Comparison of ENCODE assay signal across 35 cellular contexts in genomic region chr5:168728812-168729211, GRCh38.
DNase-seq lines count a peak whose midpoint lies in the region; ATAC-seq, FAIRE-seq and TF ChIP-seq lines count a peak whose summit lies in the region.
"Had no signal": no experiment of that assay in that cellular context is flagged by ENCODE, and none has a peak within 500 bp of the region (broad histone marks: within the 10 kb centered on the region; RNA-seq: fewer than 3 reads in every experiment).

No MANE protein-coding gene starts in this region.

- intact Hi-C loops in HepG2 (cut with micrococcal nuclease; ENCODE audit: unreplicated experiment): no loop called here
- intact Hi-C loops in right lobe of liver (cut with DNase I): no loop called here
- intact Hi-C loops in K562 (cut with micrococcal nuclease): no loop called here

- no peaks in the 10 kb centered on the region for H3K9me2 ChIP-seq in SK-N-SH

- H3K27ac ChIP-seq in SK-N-SH (ENCODE audit: low read depth in 2 of 2, low read length in 1 of 2): no peak overlapping the region
- H3K27ac ChIP-seq in HepG2 (ENCODE audit: extremely low read length, insufficient read depth, low read length): no peak overlapping the region
- no peak overlapping the region for H3K27ac ChIP-seq in right lobe of liver
- no peak overlapping the region for H3K27ac ChIP-seq in HEK293 (ENCODE audit: extremely low read depth, low read depth, low read length)
- H3K27ac ChIP-seq in K562 (ENCODE audit: extremely low read depth, low read depth, low read length): no peak overlapping the region
- H3K27ac ChIP-seq: 22Rv1; A549; BLaER1; BLaER1 treated with 17β-estradiol and CSF1 and Interleukin-3, amounts not matched to agents 10 nM and 100 nM; C4-2B had no signal

- H3K4me2 ChIP-seq in SK-N-SH: no peak overlapping the region
- no peak overlapping the region for H3K4me2 ChIP-seq in HepG2 (ENCODE audit: low read depth, low read length)
- H3K4me2 ChIP-seq in K562 (ENCODE audit: insufficient read depth, low read length): no peak overlapping the region
- H3K4me2 ChIP-seq: A549; BLaER1; BLaER1 treated with 17β-estradiol and CSF1 and Interleukin-3, amounts not matched to agents 10 nM and 100 nM had no signal

- ATAC-seq in SK-N-SH treated with all-trans-retinoic acid at 6 μM for 48 hours: no peak
- ATAC-seq in HepG2: no peak
- no peak for ATAC-seq in right lobe of liver
- no peak for ATAC-seq in K562
- ATAC-seq in HG03108 (IDR thresholded peaks at IDR 0.05; ENCODE audit: unreplicated experiment): no peak
- ATAC-seq in HG03378 (IDR thresholded peaks at IDR 0.05; ENCODE audit: unreplicated experiment): no peak
- ATAC-seq: A549; CD8-positive, alpha-beta T cell had no signal

- BruUV-seq in HepG2 (replicated peaks; lab: Mats Ljungman, UMichigan) (no TSS peak), K562 (replicated peaks; lab: Mats Ljungman, UMichigan) (no TSS peak)

- H3K27me3 ChIP-seq in SK-N-SH (ENCODE audit: insufficient read depth): no peaks in the 10 kb centered on the region
- no peaks in the 10 kb centered on the region; a peak in 1 of 5 replicates for H3K27me3 ChIP-seq in HepG2 (ENCODE audit: control insufficient read depth in 1 of 2, insufficient read depth in 2 of 2, low read length in 2 of 2)
- H3K27me3 ChIP-seq in right lobe of liver: no peaks in the 10 kb centered on the region
- H3K27me3 ChIP-seq in K562 (ENCODE audit: control insufficient read depth in 2 of 2, insufficient read depth in 2 of 2, low read length in 2 of 2): no peaks in the 10 kb centered on the region
- H3K27me3 ChIP-seq: BE2C; BLaER1; BLaER1 treated with 17β-estradiol and CSF1 and Interleukin-3, amounts not matched to agents 10 nM and 100 nM had no signal

- H3K79me2 ChIP-seq in SK-N-SH (ENCODE audit: insufficient read depth) (no peaks in the 10 kb centered on the region), HepG2 (ENCODE audit: insufficient read depth, low read length) (no peaks in the 10 kb centered on the region), K562 (ENCODE audit: control insufficient read depth, insufficient read depth, low read length) (no peaks in the 10 kb centered on the region)

- no peaks in the 10 kb centered on the region for H3K9me3 ChIP-seq in SK-N-SH
- no peaks in the 10 kb centered on the region for H3K9me3 ChIP-seq in HepG2 (ENCODE audit: low read length)
- H3K9me3 ChIP-seq in right lobe of liver: peaks cover 0 to 5% (median 0%) of the 10 kb centered on the region in 4 donors
- no peaks in the 10 kb centered on the region for H3K9me3 ChIP-seq in HEK293 (ENCODE audit: control insufficient read depth, insufficient read depth, low read depth, low read length)
- 0 out of 2 replicates have a peak, but pooled peaks cover 1% of the 10 kb centered on the region for H3K9me3 ChIP-seq in K562 (replicated peaks; ENCODE audit: control insufficient read depth, insufficient read depth, low read depth, low read length)
- H3K9me3 ChIP-seq: BE2C, Caco-2 had no signal

- no peak for TF ChIP-seq RAD21 in SK-N-SH (IDR thresholded peaks at IDR 0.05; ENCODE audit: low read length)
- TF ChIP-seq RAD21 in HepG2 (CRISPR knock-in tag; IDR thresholded peaks at IDR 0.05): no peak
- TF ChIP-seq RAD21 in K562 (CRISPR knock-in tag; conservative IDR thresholded peaks at IDR 0.05 in 1 of 2, IDR thresholded peaks at IDR 0.05 in 1 of 2): no peak

- H3F3A ChIP-seq in SK-N-SH (replicated peaks; ENCODE audit: insufficient read depth): peaks cover 2% of the 10 kb centered on the region

- POLR2A ChIA-PET in SK-N-SH (lab: Yijun Ruan, JAX) (no interaction called here), HepG2 (lab: Yijun Ruan, JAX) (no interaction called here), HEK293 (lab: Yijun Ruan, JAX) (no interaction called here), K562 (lab: Yijun Ruan, JAX) (no interaction called here)

- no peak for DNase-seq in SK-N-SH
- DNase-seq in HepG2 (ENCODE audit: low spot score): no peak
- no peak for DNase-seq in right lobe of liver
- DNase-seq in K562 (ENCODE audit: extremely low read depth in 1 of 4, low spot score in 3 of 4): no peak
- DNase-seq: 8988T; ACHN; AML-193; BE2C; C1 segment of cervical spinal cord; Caco-2; Calu3; CD4-positive, alpha-beta memory T cell; CD4-positive, alpha-beta T cell; CD4-positive, CD25-positive, alpha-beta regulatory T cell; CD8-positive, alpha-beta memory T cell; CD8-positive, alpha-beta T cell; COR-L47; DMS 273 treated with DMSO at 0.1 percent for 48 hours; DMS153; DMS53; DMS79; DMS79 treated with DMSO at 0.1 percent for 48 hours; DND-41; EL had no signal

- H3K9ac ChIP-seq in SK-N-SH (no peak overlapping the region), HepG2 (ENCODE audit: insufficient read depth, low read depth, low read length) (no peak overlapping the region), K562 (ENCODE audit: insufficient read depth in 1 of 2, low read depth in 2 of 2, low read length in 2 of 2) (no peak overlapping the region)
- H3K9ac ChIP-seq: BLaER1; BLaER1 treated with 17β-estradiol and CSF1 and Interleukin-3, amounts not matched to agents 10 nM and 100 nM had no signal

- no peak overlapping the region for H2AFZ ChIP-seq in SK-N-SH (ENCODE audit: low read depth)
- H2AFZ ChIP-seq in HepG2 (ENCODE audit: low read length): no peak overlapping the region
- H2AFZ ChIP-seq in K562 (ENCODE audit: low read depth, low read length): no peak overlapping the region

- no peaks in the 10 kb centered on the region for H3K9me1 ChIP-seq in K562 (ENCODE audit: control insufficient read depth, insufficient read depth, low read length)

- in situ Hi-C loops in HepG2 (cut with HindIII; ENCODE audit: extremely low pct_ligation_motif_present, low pct_unique_long_range_greater_than_20kb): no loop called here
- in situ Hi-C loops in K562 (cut with MboI): no loop called here

- TF ChIP-seq EP300 in SK-N-SH (IDR thresholded peaks at IDR 0.05; ENCODE audit: borderline replicate concordance in 1 of 2, low read depth in 1 of 2, low read length in 1 of 2): no peak
- TF ChIP-seq EP300 in HepG2 (IDR thresholded peaks at IDR 0.05; ENCODE audit: low read depth in 2 of 2, low read length in 2 of 2): no peak
- no peak for TF ChIP-seq EP300 in HepG2 (CRISPR knock-in tag; IDR thresholded peaks at IDR 0.05; ENCODE audit: borderline replicate concordance)
- TF ChIP-seq EP300 in K562 (IDR thresholded peaks at IDR 0.05; ENCODE audit: low read length): no peak

- CTCF ChIA-PET in SK-N-SH (lab: Yijun Ruan, JAX): no interaction called here
- CTCF ChIA-PET in HepG2 (lab: Yijun Ruan, JAX; ENCODE audit: low intra/inter-chr PET ratio, low total read pairs): no interaction called here
- CTCF ChIA-PET in HEK293 (lab: Yijun Ruan, JAX): interaction anchor here (0.7 to 0.8 kb wide), 2 partner anchors 22 to 655 kb away, joined by 3 read pairs; no protein-coding TSS in a partner anchor
- CTCF ChIA-PET in K562 (lab: Yijun Ruan, JAX; ENCODE audit: low intra/inter-chr PET ratio): no interaction called here

- H3K4me3 ChIP-seq in SK-N-SH (ENCODE audit: low read depth in 2 of 2, low read length in 1 of 2) (no peak overlapping the region), HepG2 (replicated peaks in 1 of 3; ENCODE audit: insufficient read depth in 1 of 3, low read depth in 2 of 3, low read length in 3 of 3) (no peak overlapping the region), right lobe of liver (no peak overlapping the region), HEK293 (ENCODE audit: low read depth, low read length) (no peak overlapping the region), K562 (no peak overlapping the region)
- H3K4me3 ChIP-seq: A549; BLaER1; BLaER1 treated with 17β-estradiol and CSF1 and Interleukin-3, amounts not matched to agents 10 nM and 100 nM had no signal

- FAIRE-seq in HepG2 (lab: Jason Lieb, UNC): no peak
- FAIRE-seq in K562 (lab: Jason Lieb, UNC): no peak
- FAIRE-seq: A204.1, A549, D721Med had no signal

- peaks cover 0 to 7% of the 10 kb centered on the region in 2 experiments; a peak in 1 of 4 replicates for H3K4me1 ChIP-seq in SK-N-SH (ENCODE audit: control insufficient read depth in 1 of 2, insufficient read depth in 2 of 2, low read depth in 1 of 2, low read length in 1 of 2)
- H3K4me1 ChIP-seq in HepG2 (ENCODE audit: insufficient read depth, low read length): no peaks in the 10 kb centered on the region
- H3K4me1 ChIP-seq in right lobe of liver: no peaks in the 10 kb centered on the region
- H3K4me1 ChIP-seq in HEK293 (ENCODE audit: control insufficient read depth, insufficient read depth, low read length): no peaks in the 10 kb centered on the region
- H3K4me1 ChIP-seq in K562 (replicated peaks in 1 of 2; ENCODE audit: control insufficient read depth in 2 of 2, insufficient read depth in 2 of 2, low read length in 2 of 2): no peaks in the 10 kb centered on the region
- H3K4me1 ChIP-seq: A549, BE2C, Caco-2 had no signal

- TF ChIP-seq POLR2A in HepG2 (IDR thresholded peaks at IDR 0.05; ENCODE audit: insufficient read depth in 1 of 2, low read depth in 2 of 2, low read length in 2 of 2): no peak
- TF ChIP-seq POLR2A in right lobe of liver (IDR thresholded peaks at IDR 0.05): no peak
- TF ChIP-seq POLR2A in K562 (conservative IDR thresholded peaks at IDR 0.05): no peak

- no peaks in the 10 kb centered on the region for H4K20me1 ChIP-seq in SK-N-SH (ENCODE audit: insufficient read depth)
- no peaks in the 10 kb centered on the region for H4K20me1 ChIP-seq in HepG2 (ENCODE audit: insufficient read depth, low read length)
- H4K20me1 ChIP-seq in K562 (replicated peaks; ENCODE audit: control insufficient read depth, insufficient read depth, low read length): no peaks in the 10 kb centered on the region
- H4K20me1 ChIP-seq: BLaER1; BLaER1 treated with 17β-estradiol and CSF1 and Interleukin-3, amounts not matched to agents 10 nM and 100 nM had no signal

- H3K36me3 ChIP-seq in SK-N-SH (replicated peaks in 1 of 2; ENCODE audit: control insufficient read depth in 1 of 2, insufficient read depth in 2 of 2, low read length in 1 of 2) (peaks cover 19 to 37% of the 10 kb centered on the region in 2 experiments), HepG2 (replicated peaks in 1 of 2; ENCODE audit: control insufficient read depth in 1 of 2, insufficient read depth in 2 of 2, low read length in 2 of 2) (no peaks in the 10 kb centered on the region), right lobe of liver (no peaks in the 10 kb centered on the region), HEK293 (ENCODE audit: control insufficient read depth in 2 of 2, insufficient read depth in 1 of 2, low read length in 2 of 2) (no peaks in the 10 kb centered on the region), K562 (ENCODE audit: control insufficient read depth, insufficient read depth, low read length) (no peaks in the 10 kb centered on the region)
- H3K36me3 ChIP-seq: BLaER1; BLaER1 treated with 17β-estradiol and CSF1 and Interleukin-3, amounts not matched to agents 10 nM and 100 nM had no signal

- no peak for TF ChIP-seq CTCF in SK-N-SH (IDR thresholded peaks at IDR 0.05)
- TF ChIP-seq CTCF in HepG2 (CRISPR knock-in tag; IDR thresholded peaks at IDR 0.05): no peak
- no peak for TF ChIP-seq CTCF in right lobe of liver (IDR thresholded peaks at IDR 0.05)
- TF ChIP-seq CTCF in HEK293 (tag by site-specific recombination; IDR thresholded peaks at IDR 0.05): no peak
- TF ChIP-seq CTCF in K562 (IDR thresholded peaks at IDR 0.05 in 2 of 3, conservative IDR thresholded peaks at IDR 0.05 in 1 of 3; ENCODE audit: insufficient read depth in 2 of 3, low read depth in 1 of 3, low read length in 3 of 3): no peak

TF ChIP-seq in HepG2, 621 proteins besides CTCF, POLR2A, EP300 and RAD21 (continues in another document):
- no peak for TF ChIP-seq ZNF543 (CRISPR knock-in tag; IDR thresholded peaks at IDR 0.05)

TF ChIP-seq in K562, 482 proteins besides CTCF, POLR2A, EP300 and RAD21 (continues in another document):
- TF ChIP-seq TRIM28 (IDR thresholded peaks at IDR 0.05): peak; percentile 70; the same call in 1 of the 2 replicates
